1 cellular context compared by ENCODE assay signal in the genomic region with DNA sequence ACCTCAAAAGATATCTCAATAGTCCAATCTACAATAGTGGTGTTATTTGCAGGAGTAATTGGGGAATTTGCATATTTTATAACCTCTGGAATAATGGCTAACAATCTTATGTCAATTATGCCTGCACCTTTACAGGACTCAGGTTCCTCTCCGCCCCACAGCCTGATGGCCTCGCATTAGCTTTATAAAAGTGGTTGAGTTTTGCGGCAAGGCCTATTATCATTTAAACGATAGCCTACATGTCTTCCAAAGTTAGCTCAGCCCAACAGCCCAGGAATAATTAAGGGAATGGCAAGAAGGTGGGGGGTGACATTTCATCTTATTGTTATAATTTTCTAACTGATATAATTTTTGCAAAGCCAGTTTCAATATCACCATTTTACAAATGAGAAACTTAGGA.
TF ChIP-seq lines count a peak whose summit lies in the region.

No MANE protein-coding gene starts in this region.

TF ChIP-seq in H1, 55 proteins besides CTCF, POLR2A, EP300 and RAD21 (continued from another document):
- TF ChIP-seq, protein P1, sequence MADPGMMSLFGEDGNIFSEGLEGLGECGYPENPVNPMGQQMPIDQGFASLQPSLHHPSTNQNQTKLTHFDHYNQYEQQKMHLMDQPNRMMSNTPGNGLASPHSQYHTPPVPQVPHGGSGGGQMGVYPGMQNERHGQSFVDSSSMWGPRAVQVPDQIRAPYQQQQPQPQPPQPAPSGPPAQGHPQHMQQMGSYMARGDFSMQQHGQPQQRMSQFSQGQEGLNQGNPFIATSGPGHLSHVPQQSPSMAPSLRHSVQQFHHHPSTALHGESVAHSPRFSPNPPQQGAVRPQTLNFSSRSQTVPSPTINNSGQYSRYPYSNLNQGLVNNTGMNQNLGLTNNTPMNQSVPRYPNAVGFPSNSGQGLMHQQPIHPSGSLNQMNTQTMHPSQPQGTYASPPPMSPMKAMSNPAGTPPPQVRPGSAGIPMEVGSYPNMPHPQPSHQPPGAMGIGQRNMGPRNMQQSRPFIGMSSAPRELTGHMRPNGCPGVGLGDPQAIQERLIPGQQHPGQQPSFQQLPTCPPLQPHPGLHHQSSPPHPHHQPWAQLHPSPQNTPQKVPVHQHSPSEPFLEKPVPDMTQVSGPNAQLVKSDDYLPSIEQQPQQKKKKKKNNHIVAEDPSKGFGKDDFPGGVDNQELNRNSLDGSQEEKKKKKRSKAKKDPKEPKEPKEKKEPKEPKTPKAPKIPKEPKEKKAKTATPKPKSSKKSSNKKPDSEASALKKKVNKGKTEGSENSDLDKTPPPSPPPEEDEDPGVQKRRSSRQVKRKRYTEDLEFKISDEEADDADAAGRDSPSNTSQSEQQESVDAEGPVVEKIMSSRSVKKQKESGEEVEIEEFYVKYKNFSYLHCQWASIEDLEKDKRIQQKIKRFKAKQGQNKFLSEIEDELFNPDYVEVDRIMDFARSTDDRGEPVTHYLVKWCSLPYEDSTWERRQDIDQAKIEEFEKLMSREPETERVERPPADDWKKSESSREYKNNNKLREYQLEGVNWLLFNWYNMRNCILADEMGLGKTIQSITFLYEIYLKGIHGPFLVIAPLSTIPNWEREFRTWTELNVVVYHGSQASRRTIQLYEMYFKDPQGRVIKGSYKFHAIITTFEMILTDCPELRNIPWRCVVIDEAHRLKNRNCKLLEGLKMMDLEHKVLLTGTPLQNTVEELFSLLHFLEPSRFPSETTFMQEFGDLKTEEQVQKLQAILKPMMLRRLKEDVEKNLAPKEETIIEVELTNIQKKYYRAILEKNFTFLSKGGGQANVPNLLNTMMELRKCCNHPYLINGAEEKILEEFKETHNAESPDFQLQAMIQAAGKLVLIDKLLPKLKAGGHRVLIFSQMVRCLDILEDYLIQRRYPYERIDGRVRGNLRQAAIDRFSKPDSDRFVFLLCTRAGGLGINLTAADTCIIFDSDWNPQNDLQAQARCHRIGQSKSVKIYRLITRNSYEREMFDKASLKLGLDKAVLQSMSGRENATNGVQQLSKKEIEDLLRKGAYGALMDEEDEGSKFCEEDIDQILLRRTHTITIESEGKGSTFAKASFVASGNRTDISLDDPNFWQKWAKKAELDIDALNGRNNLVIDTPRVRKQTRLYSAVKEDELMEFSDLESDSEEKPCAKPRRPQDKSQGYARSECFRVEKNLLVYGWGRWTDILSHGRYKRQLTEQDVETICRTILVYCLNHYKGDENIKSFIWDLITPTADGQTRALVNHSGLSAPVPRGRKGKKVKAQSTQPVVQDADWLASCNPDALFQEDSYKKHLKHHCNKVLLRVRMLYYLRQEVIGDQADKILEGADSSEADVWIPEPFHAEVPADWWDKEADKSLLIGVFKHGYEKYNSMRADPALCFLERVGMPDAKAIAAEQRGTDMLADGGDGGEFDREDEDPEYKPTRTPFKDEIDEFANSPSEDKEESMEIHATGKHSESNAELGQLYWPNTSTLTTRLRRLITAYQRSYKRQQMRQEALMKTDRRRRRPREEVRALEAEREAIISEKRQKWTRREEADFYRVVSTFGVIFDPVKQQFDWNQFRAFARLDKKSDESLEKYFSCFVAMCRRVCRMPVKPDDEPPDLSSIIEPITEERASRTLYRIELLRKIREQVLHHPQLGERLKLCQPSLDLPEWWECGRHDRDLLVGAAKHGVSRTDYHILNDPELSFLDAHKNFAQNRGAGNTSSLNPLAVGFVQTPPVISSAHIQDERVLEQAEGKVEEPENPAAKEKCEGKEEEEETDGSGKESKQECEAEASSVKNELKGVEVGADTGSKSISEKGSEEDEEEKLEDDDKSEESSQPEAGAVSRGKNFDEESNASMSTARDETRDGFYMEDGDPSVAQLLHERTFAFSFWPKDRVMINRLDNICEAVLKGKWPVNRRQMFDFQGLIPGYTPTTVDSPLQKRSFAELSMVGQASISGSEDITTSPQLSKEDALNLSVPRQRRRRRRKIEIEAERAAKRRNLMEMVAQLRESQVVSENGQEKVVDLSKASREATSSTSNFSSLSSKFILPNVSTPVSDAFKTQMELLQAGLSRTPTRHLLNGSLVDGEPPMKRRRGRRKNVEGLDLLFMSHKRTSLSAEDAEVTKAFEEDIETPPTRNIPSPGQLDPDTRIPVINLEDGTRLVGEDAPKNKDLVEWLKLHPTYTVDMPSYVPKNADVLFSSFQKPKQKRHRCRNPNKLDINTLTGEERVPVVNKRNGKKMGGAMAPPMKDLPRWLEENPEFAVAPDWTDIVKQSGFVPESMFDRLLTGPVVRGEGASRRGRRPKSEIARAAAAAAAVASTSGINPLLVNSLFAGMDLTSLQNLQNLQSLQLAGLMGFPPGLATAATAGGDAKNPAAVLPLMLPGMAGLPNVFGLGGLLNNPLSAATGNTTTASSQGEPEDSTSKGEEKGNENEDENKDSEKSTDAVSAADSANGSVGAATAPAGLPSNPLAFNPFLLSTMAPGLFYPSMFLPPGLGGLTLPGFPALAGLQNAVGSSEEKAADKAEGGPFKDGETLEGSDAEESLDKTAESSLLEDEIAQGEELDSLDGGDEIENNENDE (IDR thresholded peaks at IDR 0.05; ENCODE audit: insufficient replicate concordance, low read length) = peak; percentile 35
